1 cellular context compared by ENCODE assay signal in genomic region chr7:23474098-23474828, GRCh38.
TF ChIP-seq lines count a peak whose summit lies in the region.

No MANE protein-coding gene starts in this region.

TF ChIP-seq in K562, 482 proteins besides CTCF, POLR2A, EP300 and RAD21 (continued from another document and continues in another):
- TF ChIP-seq AFF1 (IDR thresholded peaks at IDR 0.05; ENCODE audit: low read depth in 1 of 2, partially characterized antibody in 2 of 2) (no peak), ZNF512 (tag; IDR thresholded peaks at IDR 0.05) (no peak), TFAP4 (CRISPR knock-in tag; IDR thresholded peaks at IDR 0.05; ENCODE audit: borderline replicate concordance) (peak; percentile 98), RREB1 (CRISPR knock-in tag; IDR thresholded peaks at IDR 0.05) (peak; percentile 96; the same call in 1 of the 2 replicates), ZNF778 (CRISPR knock-in tag; IDR thresholded peaks at IDR 0.05) (no peak), ATF3 (IDR thresholded peaks at IDR 0.05) (0 out of 2 replicates have a peak, but pooled peaks have one; percentile 36), ATF3 (CRISPR knock-in tag; conservative IDR thresholded peaks at IDR 0.05) (0 out of 2 replicates have a peak, but pooled peaks have one; percentile 55), HNRNPUL1 (IDR thresholded peaks at IDR 0.05; ENCODE audit: low read length) (no peak), DEAF1 (CRISPR knock-in tag; IDR thresholded peaks at IDR 0.05) (no peak), SREBF2 (CRISPR knock-in tag; IDR thresholded peaks at IDR 0.05) (no peak), POLR2H (tag; IDR thresholded peaks at IDR 0.05; ENCODE audit: low read depth) (no peak; the same call in 1 of the 2 replicates), FOS (IDR thresholded peaks at IDR 0.05; ENCODE audit: extremely low read depth, insufficient read length) (peak; percentile 62), ZNF263 (CRISPR knock-in tag; IDR thresholded peaks at IDR 0.05; ENCODE audit: borderline replicate concordance) (0 out of 2 replicates have a peak, but pooled peaks have one; percentile 60), RCOR1 (IDR thresholded peaks at IDR 0.05; ENCODE audit: borderline replicate concordance in 1 of 2, low read depth in 2 of 2, low read length in 2 of 2) (peak; percentile 53 to 64; a peak in 3 of 4 replicates), ZNF740 (CRISPR knock-in tag; IDR thresholded peaks at IDR 0.05) (no peak), ZNF740 (tag; IDR thresholded peaks at IDR 0.05) (no peak), SREBF1 (IDR thresholded peaks at IDR 0.05; ENCODE audit: borderline replicate concordance, low read depth, low read length) (no peak), ZNF75A (CRISPR knock-in tag; IDR thresholded peaks at IDR 0.05) (no peak), TRIM24 (IDR thresholded peaks at IDR 0.05) (peak; percentile 49 to 68; a peak in 3 of 4 replicates), POLR3G (IDR thresholded peaks at IDR 0.05; ENCODE audit: extremely low read depth, insufficient read length, insufficient replicate concordance) (no peak), PYGO2 (tag; IDR thresholded peaks at IDR 0.05) (no peak), SP2 (IDR thresholded peaks at IDR 0.05; ENCODE audit: extremely low read depth, low read depth, low read length, poor library complexity, severe bottlenecking) (no peak), TEAD4 (IDR thresholded peaks at IDR 0.05; ENCODE audit: low read length) (peak; percentile 55), TEAD4 (CRISPR knock-in tag; IDR thresholded peaks at IDR 0.05; ENCODE audit: borderline replicate concordance) (no peak), ZBTB2 (IDR thresholded peaks at IDR 0.05) (peak; percentile 75; the same call in 1 of the 2 replicates), NCOA4 (IDR thresholded peaks at IDR 0.05; ENCODE audit: partially characterized antibody) (no peak), C11orf30 (IDR thresholded peaks at IDR 0.05; ENCODE audit: low read depth) (peak; percentile 26; the same call in 1 of the 2 replicates), ZNF511 (CRISPR knock-in tag; IDR thresholded peaks at IDR 0.05) (peak; percentile 85), GTF2E2 (tag; IDR thresholded peaks at IDR 0.05) (no peak; the same call in 1 of the 2 replicates), MCM3 (IDR thresholded peaks at IDR 0.05) (no peak), NFATC3 (IDR thresholded peaks at IDR 0.05) (0 out of 2 replicates have a peak, but pooled peaks have one; percentile 9), SNRNP70 (optimal IDR thresholded peaks at IDR 0.05; ENCODE audit: low read depth, low read length) (no peak), RAD51 (IDR thresholded peaks at IDR 0.05; ENCODE audit: borderline replicate concordance, low read depth) (peak; percentile 11; the same call in 1 of the 2 replicates), MLLT1 (IDR thresholded peaks at IDR 0.05) (peak; percentile 80 to 84), ARID2 (IDR thresholded peaks at IDR 0.05) (no peak), ZNF23 (CRISPR knock-in tag; IDR thresholded peaks at IDR 0.05) (no peak), SRSF1 (IDR thresholded peaks at IDR 0.05; ENCODE audit: low read depth, low read length) (0 out of 2 replicates have a peak, but pooled peaks have one; percentile 16), SIN3A (IDR thresholded peaks at IDR 0.05; ENCODE audit: borderline replicate concordance in 2 of 2, control insufficient read depth in 1 of 2, low read depth in 2 of 2, low read length in 2 of 2) (peak; percentile 64 to 86; a peak in 2 of 4 replicates), ZNF175 (CRISPR knock-in tag; IDR thresholded peaks at IDR 0.05; ENCODE audit: low read depth) (no peak; the same call in 1 of the 2 replicates), NRF1 (conservative IDR thresholded peaks at IDR 0.05 in 1 of 2, IDR thresholded peaks at IDR 0.05 in 1 of 2) (peak; percentile 75 to 78)
